1 cellular context compared by ENCODE assay signal in the genomic region with DNA sequence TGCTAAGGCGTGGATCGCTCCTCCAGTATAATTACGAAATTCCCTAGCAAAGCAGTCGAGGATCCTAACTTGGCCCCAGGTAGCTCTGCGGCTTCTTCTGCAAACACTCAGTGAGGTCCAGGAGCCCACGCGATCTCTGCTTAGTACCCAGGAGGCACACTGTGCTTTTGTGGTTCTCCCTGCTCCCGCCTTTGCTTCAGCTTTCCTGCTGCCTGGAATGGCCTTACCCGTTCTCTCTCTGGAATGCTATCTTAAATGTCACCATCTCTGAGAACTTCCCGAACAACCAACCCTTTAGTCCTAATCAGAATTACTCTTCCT.
TF ChIP-seq lines count a peak whose summit lies in the region.

No MANE protein-coding gene starts in this region.

TF ChIP-seq in liver, 16 proteins besides CTCF, POLR2A, EP300 and RAD21 (continued from another document):
- TF ChIP-seq HNF4A (conservative IDR thresholded peaks at IDR 0.05), result no peak
